In the genomic region with DNA sequence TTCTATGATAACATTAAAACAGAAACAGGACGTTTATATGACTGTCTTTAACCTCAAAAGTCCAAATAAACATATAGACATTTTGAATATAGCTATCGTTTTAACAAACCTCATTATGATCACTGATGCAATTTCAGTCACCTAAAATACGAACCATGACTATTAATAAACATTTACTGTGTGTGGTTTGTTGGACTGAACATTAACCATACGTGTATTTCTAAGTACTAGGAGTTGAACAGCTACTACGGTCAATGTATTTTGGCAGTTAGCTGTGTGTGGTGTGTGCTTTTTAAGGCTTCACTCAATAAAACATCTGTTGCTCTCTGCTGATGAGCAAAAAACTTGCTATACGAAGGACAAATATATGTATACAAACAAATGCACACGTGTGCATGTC, we compare ENCODE assay signal across 28 cellular contexts.
"Had no signal": no experiment of that assay in that cellular context is flagged by ENCODE, and none has a peak within 500 bp of the region (broad histone marks: within the 10 kb centered on the region; RNA-seq: fewer than 3 reads in every experiment).

No MANE protein-coding gene starts in this region.

- H3K4me1 Mint-ChIP-seq: activated CD4-positive, alpha-beta memory T cell treated with anti-CD3 and anti-CD28 coated beads, Interleukin-2, amount 10 ng/mL, durations not matched to agents 7 days and 5 days; activated CD4-positive, alpha-beta T cell treated with anti-CD3 and anti-CD28 coated beads for 36 hours; activated naive CD4-positive, alpha-beta T cell treated with anti-CD3 and anti-CD28 coated beads, Interleukin-2, amount 10 ng/mL, durations not matched to agents 7 days and 5 days; activated naive CD8-positive, alpha-beta T cell treated with anti-CD3 and anti-CD28 coated beads for 36 hours; activated T-helper 17 cell treated with anti-CD3 and anti-CD28 coated beads, Interleukin-2, amount 50 U/mL, for 72 hours had no signal

- H3K4me3 Mint-ChIP-seq: activated CD4-positive, alpha-beta memory T cell treated with anti-CD3 and anti-CD28 coated beads, Interleukin-2, amount 10 ng/mL, durations not matched to agents 7 days and 5 days; activated CD4-positive, alpha-beta T cell treated with anti-CD3 and anti-CD28 coated beads for 36 hours; activated naive CD4-positive, alpha-beta T cell treated with anti-CD3 and anti-CD28 coated beads, Interleukin-2, amount 10 ng/mL, durations not matched to agents 7 days and 5 days; activated naive CD8-positive, alpha-beta T cell treated with anti-CD3 and anti-CD28 coated beads for 36 hours; activated T-helper 17 cell treated with anti-CD3 and anti-CD28 coated beads, Interleukin-2, amount 50 U/mL, for 72 hours; T-helper 2 cell treated with Interferon-gamma antibody and Interleukin-4, amounts not matched to agents 5 μg/mL and 100 μg/mL, for 36 hours had no signal

- H3K27me3 ChIP-seq: breast epithelium, Peyer's patch, SJCRH30 had no signal

- H3K36me3 Mint-ChIP-seq: activated naive CD4-positive, alpha-beta T cell treated with anti-CD3 and anti-CD28 coated beads, Interleukin-2, amount 10 ng/mL, durations not matched to agents 7 days and 5 days had no signal

- H3K4me3 ChIP-seq: breast epithelium, Peyer's patch, SJCRH30 had no signal

- H3K27ac ChIP-seq: breast epithelium, Peyer's patch, RWPE1, SJCRH30, WERI-Rb-1 had no signal

- H3K4me1 ChIP-seq: breast epithelium, Peyer's patch, SJCRH30 had no signal

- H3K36me3 ChIP-seq: breast epithelium, Peyer's patch, WERI-Rb-1 had no signal

- H3K9me3 Mint-ChIP-seq: activated CD4-positive, alpha-beta memory T cell treated with anti-CD3 and anti-CD28 coated beads, Interleukin-2, amount 10 ng/mL, durations not matched to agents 7 days and 5 days; activated naive CD4-positive, alpha-beta T cell treated with anti-CD3 and anti-CD28 coated beads, Interleukin-2, amount 10 ng/mL, durations not matched to agents 7 days and 5 days; activated naive CD8-positive, alpha-beta T cell treated with anti-CD3 and anti-CD28 coated beads for 36 hours; activated T-helper 17 cell treated with anti-CD3 and anti-CD28 coated beads, Interleukin-2, amount 50 U/mL, for 72 hours; T-helper 2 cell treated with Interferon-gamma antibody and Interleukin-4, amounts not matched to agents 5 μg/mL and 100 μg/mL, for 36 hours had no signal

- ATAC-seq: activated CD4-positive, alpha-beta T cell treated with anti-CD3 and anti-CD28 coated beads for 36 hours; activated T-helper 17 cell treated with anti-CD3 and anti-CD28 coated beads, Interleukin-2, amount 50 U/mL, for 72 hours; SK-N-SH treated with all-trans-retinoic acid at 6 μM for 48 hours had no signal

- H3K27me3 Mint-ChIP-seq: activated CD4-positive, alpha-beta memory T cell treated with anti-CD3 and anti-CD28 coated beads, Interleukin-2, amount 10 ng/mL, durations not matched to agents 7 days and 5 days; activated CD4-positive, alpha-beta T cell treated with anti-CD3 and anti-CD28 coated beads for 36 hours; activated naive CD4-positive, alpha-beta T cell treated with anti-CD3 and anti-CD28 coated beads, Interleukin-2, amount 10 ng/mL, durations not matched to agents 7 days and 5 days; activated naive CD8-positive, alpha-beta T cell treated with anti-CD3 and anti-CD28 coated beads for 36 hours; activated T-helper 17 cell treated with anti-CD3 and anti-CD28 coated beads, Interleukin-2, amount 50 U/mL, for 72 hours had no signal

- H3K27ac Mint-ChIP-seq: activated CD4-positive, alpha-beta memory T cell treated with anti-CD3 and anti-CD28 coated beads, Interleukin-2, amount 10 ng/mL, durations not matched to agents 7 days and 5 days; activated CD4-positive, alpha-beta T cell treated with anti-CD3 and anti-CD28 coated beads for 36 hours; activated naive CD4-positive, alpha-beta T cell treated with anti-CD3 and anti-CD28 coated beads, Interleukin-2, amount 10 ng/mL, durations not matched to agents 7 days and 5 days; activated naive CD8-positive, alpha-beta T cell treated with anti-CD3 and anti-CD28 coated beads for 36 hours; activated T-helper 17 cell treated with anti-CD3 and anti-CD28 coated beads, Interleukin-2, amount 50 U/mL, for 72 hours; T-helper 2 cell treated with Interferon-gamma antibody and Interleukin-4, amounts not matched to agents 5 μg/mL and 100 μg/mL, for 36 hours had no signal

- DNase-seq: activated CD4-positive, alpha-beta memory T cell treated with anti-CD3 and anti-CD28 coated beads, Interleukin-2, amount 10 ng/mL, durations not matched to agents 7 days and 5 days; activated CD4-positive, alpha-beta T cell treated with anti-CD3 and anti-CD28 coated beads for 36 hours; activated CD4-positive, alpha-beta T cell treated with anti-CD3 and anti-CD28 coated beads, Interleukin-2, amount 50 U/mL, for 1 hour; activated gamma-delta T cell; activated naive CD4-positive, alpha-beta T cell treated with anti-CD3 and anti-CD28 coated beads, Interleukin-2, amount 10 ng/mL, durations not matched to agents 7 days and 5 days; activated naive CD8-positive, alpha-beta T cell treated with anti-CD3 and anti-CD28 coated beads for 36 hours; activated T-cell treated with anti-CD3 and anti-CD28 coated beads for 4 hours; activated T-cell treated with anti-CD3 and anti-CD28 coated beads, Interleukin-2, amount 50 U/mL, for 48 hours; caudate nucleus; Kasumi-1; NCI-H1048; NCI-H1417; NCI-H1930; NCI-H2171 treated with DMSO at 0.1 percent for 48 hours; NCI-H226; NCI-H526; NCI-H82; OCI-M1; Peyer's patch; Right ventricle myocardium superior; SJCRH30; SW 1271; WERI-Rb-1 had no signal

- H3K9me3 ChIP-seq: breast epithelium, Peyer's patch, SJCRH30 had no signal
